8 cellular contexts compared by ENCODE assay signal in the genomic region with DNA sequence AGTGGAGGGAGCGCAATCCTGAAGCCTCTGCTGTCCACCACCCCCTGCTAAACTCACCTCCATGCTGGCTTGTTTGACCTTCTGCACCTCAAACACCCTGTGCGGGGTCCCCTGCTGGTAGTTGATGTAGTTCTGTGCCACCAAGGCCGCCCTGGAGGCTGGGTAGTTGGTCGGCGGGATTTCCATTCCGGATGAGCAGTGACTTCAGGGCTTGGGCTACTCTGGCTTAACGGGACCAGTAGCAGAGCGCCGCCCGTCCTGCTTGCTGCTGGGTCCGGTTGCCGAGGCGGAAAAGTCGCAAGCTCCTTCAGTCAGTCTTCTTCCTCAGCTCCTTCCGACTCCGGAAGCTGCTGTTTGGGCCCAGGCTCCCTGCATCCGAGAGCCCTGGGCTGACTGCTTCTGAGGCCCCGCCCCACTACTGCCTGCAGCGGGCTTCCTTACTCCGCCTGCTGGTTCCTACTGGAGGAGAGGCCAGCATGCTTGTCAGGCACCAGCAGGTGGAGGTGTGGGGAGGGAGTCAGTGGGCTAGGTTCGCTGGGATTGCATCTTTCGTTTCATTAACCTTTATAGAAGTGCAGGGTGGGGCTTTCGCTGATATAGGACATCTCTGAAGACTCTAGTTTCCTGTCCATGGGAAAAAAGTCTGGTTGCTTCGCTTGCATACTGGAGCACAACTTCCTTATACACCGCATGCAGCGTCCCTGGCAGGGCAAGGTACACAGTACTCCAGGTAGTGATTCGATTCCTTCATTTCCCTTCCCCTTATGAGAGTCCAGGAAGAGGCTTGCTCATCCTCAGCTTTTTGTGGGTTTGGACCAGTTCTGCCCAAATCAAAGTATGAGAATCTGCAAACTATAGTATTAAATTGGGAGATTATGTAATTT. TPM values are rescaled to one million over a fixed set of nuclear protein-coding genes. Genes with fewer than 3 reads are reported as not detected.
DNase-seq lines count a peak whose midpoint lies in the region; TF ChIP-seq lines count a peak whose summit lies in the region.

A gene with protein sequence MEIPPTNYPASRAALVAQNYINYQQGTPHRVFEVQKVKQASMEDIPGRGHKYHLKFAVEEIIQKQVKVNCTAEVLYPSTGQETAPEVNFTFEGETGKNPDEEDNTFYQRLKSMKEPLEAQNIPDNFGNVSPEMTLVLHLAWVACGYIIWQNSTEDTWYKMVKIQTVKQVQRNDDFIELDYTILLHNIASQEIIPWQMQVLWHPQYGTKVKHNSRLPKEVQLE (minus strand): TSS at position 356 of the 884 bp plus-strand sequence. CDS start 170 bp downstream, at position 186.

- H3K27ac ChIP-seq in colonic mucosa = peak within 1 kb of the TSS; percentile 94

- H3K4me1 ChIP-seq in colonic mucosa = no peaks in the 10 kb centered on the region

- H3K9ac ChIP-seq in colonic mucosa (ENCODE audit: low read depth in 2 of 2, low read length in 2 of 2) = peak within 1 kb of the TSS; percentile 72 to 90

- H3K27me3 ChIP-seq in colonic mucosa (no peaks in the 10 kb centered on the region), kidney epithelial cell (ENCODE audit: control insufficient read depth, insufficient read depth, low read length) (no peaks in the 10 kb centered on the region)

- DNase-seq in CMK (ENCODE audit: low read depth) (peak; percentile 70), GM20000 (ENCODE audit: low spot score) (peak; percentile 87), HT-29 (ENCODE audit: low spot score) (peak; percentile 93), colonic mucosa (peak; percentile 95), kidney epithelial cell (ENCODE audit: low read depth) (peak; percentile 73), cortex of kidney (lab: John Stamatoyannopoulos, UW) (no peak)
- peak; percentile 88 for DNase-seq in activated CD4-positive, alpha-beta T cell treated with anti-CD3 and anti-CD28 coated beads for 48 hours
- peak; percentile 30 to 42 for DNase-seq in stimulated activated CD4-positive, alpha-beta T cell treated with anti-CD3 and anti-CD28 coated beads, Interleukin-1b, Interleukin-23, amount 100 ng/mL, for 1 hour (ENCODE audit: low read depth in 2 of 2)

- H3K36me3 ChIP-seq in colonic mucosa (no peaks in the 10 kb centered on the region), kidney epithelial cell (ENCODE audit: control insufficient read depth, insufficient read depth, low read length) (no peaks in the 10 kb centered on the region)

- TF ChIP-seq CTCF in GM20000 (IDR thresholded peaks at IDR 0.05; ENCODE audit: extremely low read depth, missing control alignments) (peak; percentile 75), colonic mucosa (IDR thresholded peaks at IDR 0.05) (peak; percentile 66), kidney epithelial cell (IDR thresholded peaks at IDR 0.05; ENCODE audit: insufficient read depth, low read length, poor library complexity, severe bottlenecking) (peak; percentile 92)

- no peaks in the 10 kb centered on the region for H3K9me3 ChIP-seq in colonic mucosa

- intact Hi-C loops in colonic mucosa (cut with DNase I) = loop anchor here (5.0 kb wide), 1 partner anchor 40 kb away; no protein-coding TSS in a partner anchor

- H3K4me3 ChIP-seq in colonic mucosa (peak within 1 kb of the TSS; percentile 64), kidney epithelial cell (ENCODE audit: low read depth, low read length) (peak within 1 kb of the TSS; percentile 78)

RNA-seq across cellular contexts. Expression of the gene that starts here (rescaled TPM):
- total RNA-seq in HT-29 (2014; rRNA removed; shearing (Covaris generic)) = 13.0 and 14.2 TPM in 2 replicates
- total RNA-seq in colonic mucosa (10 to 100 TPM; 22.6 to 55.8 TPM), kidney epithelial cell (4.0 and 4.9 TPM in 2 replicates)
